8 cellular contexts compared by ENCODE assay signal in genomic region chr11:47523491-47524199, GRCh38. TPM values are rescaled to one million over a fixed set of nuclear protein-coding genes. Genes with fewer than 3 reads are reported as not detected.
DNase-seq lines count a peak whose midpoint lies in the region; ATAC-seq, FAIRE-seq and TF ChIP-seq lines count a peak whose summit lies in the region.

No MANE protein-coding gene starts in this region.

- peaks cover 99% of the 10 kb centered on the region for H3K79me2 ChIP-seq in keratinocyte (ENCODE audit: control insufficient read depth, insufficient read depth, low read length)

- H3K4me3 Mint-ChIP-seq in HFFc6 = peak overlapping the region; percentile 65

- peak; percentile 24 for DNase-seq in DMS53 treated with DMSO at 0.1 percent for 48 hours (lab: John Stamatoyannopoulos, UW; ENCODE audit: unreplicated experiment)
- DNase-seq in HFFc6 = peak; percentile 76
- DNase-seq in RWPE1 (ENCODE audit: low spot score) = peak; percentile 78
- no peak for DNase-seq in breast epithelium (ENCODE audit: low spot score in 2 of 2)
- DNase-seq in keratinocyte (ENCODE audit: low read depth, low spot score) = peak; percentile 53
- peak; percentile 15 to 35 for DNase-seq in stimulated activated CD4-positive, alpha-beta T cell treated with anti-CD3 and anti-CD28 coated beads, Interleukin-2, amount 100 ng/mL, for 24 hours
- DNase-seq in NK-92 treated with Interleukin-12 subunit alpha and Interleukin-12 subunit beta, amount 100 ng/mL, for 24 hours (lab: John Stamatoyannopoulos, UW) = no peak

- H3K4me1 Mint-ChIP-seq in HFFc6 (ENCODE audit: low read depth) = peaks cover 51% of the 10 kb centered on the region

- ATAC-seq in GM18505 (IDR thresholded peaks at IDR 0.05; ENCODE audit: unreplicated experiment) = no peak

- no peak overlapping the region for H2AFZ ChIP-seq in keratinocyte (ENCODE audit: control insufficient read depth, low read length)

- CTCF ChIA-PET in RWPE1 (lab: Yijun Ruan, JAX) = interaction anchor here (1.6 kb wide), 1 partner anchor 17 kb away, joined by 3 read pairs; no protein-coding TSS in a partner anchor

- no peaks in the 10 kb centered on the region for H3K9me3 ChIP-seq in breast epithelium
- H3K9me3 ChIP-seq in keratinocyte (ENCODE audit: control insufficient read depth, low read depth, low read length) = no peaks in the 10 kb centered on the region

- H3K4me1 ChIP-seq in breast epithelium = peaks cover 12 to 20% of the 10 kb centered on the region in 2 donors
- peaks cover 37% of the 10 kb centered on the region for H3K4me1 ChIP-seq in keratinocyte (ENCODE audit: control insufficient read depth, extremely low read depth, insufficient read depth, low read length)

- POLR2A ChIA-PET in RWPE1 (lab: Yijun Ruan, JAX; ENCODE audit: low non-redundant PET) = no interaction called here

- peaks cover 2% of the 10 kb centered on the region; the same call in 1 of the 2 replicates for H3K27me3 Mint-ChIP-seq in HFFc6 (ENCODE audit: insufficient read depth)

- H3K36me3 ChIP-seq in breast epithelium (no peaks in the 10 kb centered on the region), keratinocyte (ENCODE audit: control insufficient read depth in 2 of 2, extremely low read depth in 1 of 2, insufficient read depth in 2 of 2, low read length in 2 of 2) (peaks cover 0 to 5% of the 10 kb centered on the region in 2 experiments)

- H3K9me3 Mint-ChIP-seq in HFFc6 = no peaks in the 10 kb centered on the region

- FAIRE-seq in keratinocyte (lab: Jason Lieb, UNC) = peak; percentile 75

- peak overlapping the region; percentile 74 for H3K9ac ChIP-seq in keratinocyte (ENCODE audit: control insufficient read depth, extremely low read depth, insufficient read depth, low read length)

- peak overlapping the region; percentile 70 for H3K4me2 ChIP-seq in keratinocyte (ENCODE audit: control insufficient read depth, extremely low read depth, insufficient read depth, low read depth, low read length)

- peaks cover 22% of the 10 kb centered on the region for H4K20me1 ChIP-seq in keratinocyte (ENCODE audit: control insufficient read depth, extremely low read depth, insufficient read depth, low read length)

- TF ChIP-seq CTCF in HFFc6 (IDR thresholded peaks at IDR 0.05) (no peak), RWPE1 (conservative IDR thresholded peaks at IDR 0.05; ENCODE audit: low read depth) (no peak), breast epithelium (IDR thresholded peaks at IDR 0.05) (no peak), keratinocyte (optimal IDR thresholded peaks at IDR 0.05 in 1 of 3, IDR thresholded peaks at IDR 0.05 in 1 of 3, conservative IDR thresholded peaks at IDR 0.05 in 1 of 3; ENCODE audit: extremely low read depth in 1 of 3, insufficient read depth in 2 of 3, low read length in 3 of 3) (no peak)

- TF ChIP-seq POLR2A in breast epithelium (IDR thresholded peaks at IDR 0.05) (no peak), GM18505 (IDR thresholded peaks at IDR 0.05; ENCODE audit: borderline replicate concordance, extremely low read depth, insufficient read depth, insufficient read length) (no peak)

- H3K27ac ChIP-seq in RWPE1 (no peak overlapping the region), breast epithelium (peak overlapping the region; percentile 86 to 88), keratinocyte (ENCODE audit: control insufficient read depth, insufficient read depth, low read length) (peak overlapping the region; percentile 95)

- no peaks in the 10 kb centered on the region for H3K9me1 ChIP-seq in keratinocyte (ENCODE audit: control insufficient read depth, extremely low read depth, insufficient read depth, low read length)

- dilution Hi-C loops in keratinocyte (cut with MboI; ENCODE audit: extremely low pct_ligation_motif_present, low sequenced_read_pairs) = no loop called here

- peaks cover 4% of the 10 kb centered on the region; the same call in 1 of the 2 replicates for H3K36me3 Mint-ChIP-seq in HFFc6 (ENCODE audit: low read depth)

- H3K27ac Mint-ChIP-seq in HFFc6 = peak overlapping the region; percentile 85

- intact Hi-C loops in breast epithelium (cut with DNase I; ENCODE audit: low total_unique reads) = no loop called here

- H3K27me3 ChIP-seq in breast epithelium (no peaks in the 10 kb centered on the region), keratinocyte (ENCODE audit: control insufficient read depth, extremely low read depth, insufficient read depth, low read length) (no peaks in the 10 kb centered on the region)

- H3K4me3 ChIP-seq in breast epithelium (peak overlapping the region in 1 of 3 donors; percentile 30), keratinocyte (ENCODE audit: control insufficient read depth in 2 of 3, extremely low read depth in 1 of 3, insufficient read depth in 2 of 3, low read depth in 1 of 3, low read length in 3 of 3) (peak overlapping the region in 2 of 3 experiments; percentile 35 to 38)

RNA-seq across cellular contexts. Expression of gene CELF1, which starts 29.3 kb away (rescaled TPM):
- total RNA-seq in HFFc6 (2021; fragmentation: NEBNext Ultra II Directional; extraction: Animal tissue kit (Norgen Biotek cat#: 25700)) = 100 to 1,000 TPM; 103 to 131 (median 120) TPM
- total RNA-seq in breast epithelium = 100 to 1,000 TPM in 2 of 3 donors, 10 to 100 TPM in 1; 94.1 to 117 (median 114) TPM
- 90.9 to 110 TPM (median 100 TPM) in 3 replicates for polyA plus RNA-seq in keratinocyte
- 27.0 TPM for polyA plus RNA-seq in keratinocyte (2011; ENCODE audit: low read depth)
- polyA plus RNA-seq in keratinocyte (2011; cell fraction: cytosol; rRNA removed) = 49.7 and 72.9 TPM in 2 replicates
- 186 and 213 TPM in 2 replicates for polyA plus RNA-seq in keratinocyte (2011; cell fraction: nucleus; rRNA removed)
- polyA plus RNA-seq in keratinocyte (2012; ENCODE audit: low replicate concordance) = 27.9 and 50.7 TPM in 2 replicates
- polyA minus RNA-seq in keratinocyte = 157 to 238 TPM (median 161 TPM) in 3 replicates
- polyA minus RNA-seq in keratinocyte (2011; cell fraction: cytosol; rRNA and poly(A)+ RNA removed) = 79.4 TPM
- polyA minus RNA-seq in keratinocyte (2011; cell fraction: nucleus; rRNA and poly(A)+ RNA removed) = 119 and 249 TPM in 2 replicates

RNA-seq across cellular contexts. Expression of gene PTPMT1, which starts 41.8 kb away (rescaled TPM):
- total RNA-seq in HFFc6 (2021; fragmentation: NEBNext Ultra II Directional; extraction: Animal tissue kit (Norgen Biotek cat#: 25700)) = 10 to 100 TPM; 51.8 to 64.2 (median 54.5) TPM
- 100 to 1,000 TPM; 130 to 139 (median 137) TPM for total RNA-seq in breast epithelium
- polyA plus RNA-seq in keratinocyte = 64.9 to 78.1 TPM (median 74.4 TPM) in 3 replicates
- 89.3 TPM for polyA plus RNA-seq in keratinocyte (2011; ENCODE audit: low read depth)
- 64.6 and 69.2 TPM in 2 replicates for polyA plus RNA-seq in keratinocyte (2011; cell fraction: cytosol; rRNA removed)
- polyA plus RNA-seq in keratinocyte (2011; cell fraction: nucleus; rRNA removed) = 27.6 and 33.0 TPM in 2 replicates
- polyA plus RNA-seq in keratinocyte (2012; ENCODE audit: low replicate concordance) = 70.5 and 88.5 TPM in 2 replicates
- polyA minus RNA-seq in keratinocyte = 30.7 to 37.6 TPM (median 32.9 TPM) in 3 replicates
- polyA minus RNA-seq in keratinocyte (2011; cell fraction: cytosol; rRNA and poly(A)+ RNA removed) = 54.3 TPM
- polyA minus RNA-seq in keratinocyte (2011; cell fraction: nucleus; rRNA and poly(A)+ RNA removed) = 11.2 and 12.6 TPM in 2 replicates

RNA-seq across cellular contexts. Expression of gene KBTBD4, which starts 55.1 kb away (rescaled TPM):
- 10 to 100 TPM; 15.9 to 19.4 (median 18.4) TPM for total RNA-seq in HFFc6 (2021; fragmentation: NEBNext Ultra II Directional; extraction: Animal tissue kit (Norgen Biotek cat#: 25700))
- total RNA-seq in breast epithelium = 10 to 100 TPM; 26.6 to 31.5 (median 26.9) TPM
- polyA plus RNA-seq in keratinocyte = 14.0 to 17.1 TPM (median 15.4 TPM) in 3 replicates
- polyA plus RNA-seq in keratinocyte (2011; ENCODE audit: low read depth) = 1.9 TPM
- polyA plus RNA-seq in keratinocyte (2011; cell fraction: cytosol; rRNA removed) = 10.1 and 13.5 TPM in 2 replicates
- 14.4 and 15.7 TPM in 2 replicates for polyA plus RNA-seq in keratinocyte (2011; cell fraction: nucleus; rRNA removed)
- 9.6 and 14.2 TPM in 2 replicates for polyA plus RNA-seq in keratinocyte (2012; ENCODE audit: low replicate concordance)
- 18.0 to 22.9 TPM (median 22.1 TPM) in 3 replicates for polyA minus RNA-seq in keratinocyte
- polyA minus RNA-seq in keratinocyte (2011; cell fraction: cytosol; rRNA and poly(A)+ RNA removed) = 12.3 TPM
- 8.1 and 10.9 TPM in 2 replicates for polyA minus RNA-seq in keratinocyte (2011; cell fraction: nucleus; rRNA and poly(A)+ RNA removed)

RNA-seq across cellular contexts. Expression of gene NDUFS3, which starts 55.2 kb away (rescaled TPM):
- total RNA-seq in HFFc6 (2021; fragmentation: NEBNext Ultra II Directional; extraction: Animal tissue kit (Norgen Biotek cat#: 25700)) = 100 to 1,000 TPM in 3 of 6 experiments, 10 to 100 TPM in 3; 97.0 to 105 (median 99.8) TPM
- total RNA-seq in breast epithelium = 10 to 100 TPM; 49.0 to 59.7 (median 49.2) TPM
- 102 to 119 TPM (median 107 TPM) in 3 replicates for polyA plus RNA-seq in keratinocyte
- polyA plus RNA-seq in keratinocyte (2011; ENCODE audit: low read depth) = 56.1 TPM
- polyA plus RNA-seq in keratinocyte (2011; cell fraction: cytosol; rRNA removed) = 93.2 and 103 TPM in 2 replicates
- 97.2 and 130 TPM in 2 replicates for polyA plus RNA-seq in keratinocyte (2011; cell fraction: nucleus; rRNA removed)
- polyA plus RNA-seq in keratinocyte (2012; ENCODE audit: low replicate concordance) = 58.5 and 80.9 TPM in 2 replicates
- polyA minus RNA-seq in keratinocyte = 34.7 to 79.7 TPM (median 67.5 TPM) in 3 replicates
- 49.5 TPM for polyA minus RNA-seq in keratinocyte (2011; cell fraction: cytosol; rRNA and poly(A)+ RNA removed)
- 13.8 and 16.4 TPM in 2 replicates for polyA minus RNA-seq in keratinocyte (2011; cell fraction: nucleus; rRNA and poly(A)+ RNA removed)

Comparison
In these comparisons a context has a peak if more than half of its experiments do, and no peak if none do; other contexts are left out.
1. DNase-seq: peak in DMS53 treated with DMSO at 0.1 percent for 48 hours (single experiment), HFFc6 (single experiment), RWPE1 (single experiment), keratinocyte (single experiment) and stimulated activated CD4-positive, alpha-beta T cell treated with anti-CD3 and anti-CD28 coated beads, Interleukin-2, amount 100 ng/mL, for 24 hours (2 of 2); none in breast epithelium (0 of 2) and NK-92 treated with Interleukin-12 subunit alpha and Interleukin-12 subunit beta, amount 100 ng/mL, for 24 hours (single experiment).